ENCODE assay signal across 9 cellular contexts in the genomic region with DNA sequence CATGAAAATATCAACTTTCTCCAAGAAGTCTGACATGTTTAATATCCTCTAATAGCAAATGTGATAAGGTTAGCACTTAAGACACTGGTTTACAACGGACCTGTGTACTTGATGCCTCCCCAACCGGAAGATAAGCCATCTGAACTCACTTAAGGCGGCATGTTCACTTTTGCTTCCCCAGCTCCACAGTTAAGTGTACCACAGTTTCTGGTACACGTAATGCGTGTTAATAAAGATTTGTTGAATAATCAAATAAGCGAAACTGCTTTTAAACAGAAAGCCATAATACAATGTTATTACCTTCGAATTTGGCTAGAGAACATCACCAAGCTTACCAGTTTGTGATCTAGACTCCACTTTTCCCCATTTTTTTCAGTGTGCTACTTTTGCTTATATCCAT. TPM values are rescaled to one million over a fixed set of nuclear protein-coding genes. Genes with fewer than 3 reads are reported as not detected.
DNase-seq lines count a peak whose midpoint lies in the region; ATAC-seq and TF ChIP-seq lines count a peak whose summit lies in the region.
"Had no signal": no experiment of that assay in that cellular context is flagged by ENCODE, and none has a peak within 500 bp of the region (broad histone marks: within the 10 kb centered on the region; RNA-seq: fewer than 3 reads in every experiment).

No MANE protein-coding gene starts in this region.

- H3K9ac ChIP-seq in DND-41 (ENCODE audit: low read depth, low read length) (peak overlapping the region; percentile 100), neural cell (ENCODE audit: low read length) (peak overlapping the region; percentile 94)

- ATAC-seq in DND-41 (ENCODE audit: insufficient read depth, low read depth) (no peak), GM18868 (IDR thresholded peaks at IDR 0.05; ENCODE audit: unreplicated experiment) (no peak)

- no peak for TF ChIP-seq EP300 in neural cell (conservative IDR thresholded peaks at IDR 0.05; ENCODE audit: poor library complexity, severe bottlenecking)

- H3K9me3 ChIP-seq in DND-41 (ENCODE audit: insufficient read depth, low read length, severe bottlenecking) (no peaks in the 10 kb centered on the region), MG63 (no peaks in the 10 kb centered on the region), neural cell (ENCODE audit: low read length) (no peaks in the 10 kb centered on the region)

- intact Hi-C loops in lower leg skin (cut with DNase I; ENCODE audit: low total_unique reads): no loop called here

- H3K36me3 ChIP-seq in DND-41 (ENCODE audit: insufficient read depth, low read length) (no peaks in the 10 kb centered on the region; the same call in 1 of the 2 replicates), MG63 (no peaks in the 10 kb centered on the region), neural cell (ENCODE audit: insufficient read depth, low read length) (no peaks in the 10 kb centered on the region)

- 29 to 37% methylated on average over 7 of the region's 7 CpGs for WGBS in lower leg skin, 2 donors

- no peak for TF ChIP-seq CTCF in DND-41 (IDR thresholded peaks at IDR 0.05; ENCODE audit: borderline replicate concordance, extremely low read depth, low read length, poor library complexity, severe bottlenecking)
- no peak for TF ChIP-seq CTCF in neural cell (IDR thresholded peaks at IDR 0.05; ENCODE audit: poor library complexity, severe bottlenecking)
- no peak for TF ChIP-seq CTCF in lower leg skin (IDR thresholded peaks at IDR 0.05)

- DNase-seq in DND-41 (no peak), MG63 (no peak), cerebellar cortex (ENCODE audit: low spot score) (peak; percentile 59), SKM-1 treated with dmso at 0.1 percent for 144 hours (lab: John Stamatoyannopoulos, UW; ENCODE audit: unreplicated experiment) (no peak), lower leg skin (ENCODE audit: low spot score in 2 of 2) (no peak), cortex of kidney (lab: John Stamatoyannopoulos, UW) (no peak)

- H4K20me1 ChIP-seq in DND-41 (ENCODE audit: insufficient read depth, low read length) (peaks cover 23% of the 10 kb centered on the region), neural cell (ENCODE audit: insufficient read depth) (no peaks in the 10 kb centered on the region)

- H3K27ac ChIP-seq in DND-41 (ENCODE audit: low read length) (peak overlapping the region; percentile 83), neural cell (ENCODE audit: low read length) (peak overlapping the region; percentile 93)

- H3K4me1 ChIP-seq in DND-41 (ENCODE audit: insufficient read depth, low read length): peaks cover 32% of the 10 kb centered on the region

- H3K27me3 ChIP-seq in DND-41 (ENCODE audit: insufficient read depth, low read length, poor library complexity): no peaks in the 10 kb centered on the region
- H3K27me3 ChIP-seq in MG63: no peaks in the 10 kb centered on the region
- H3K27me3 ChIP-seq in neural cell (ENCODE audit: insufficient read depth, low read depth, low read length): no peaks in the 10 kb centered on the region

- H3K4me3 ChIP-seq in DND-41 (ENCODE audit: low read depth in 1 of 2, low read length in 2 of 2) (peak overlapping the region; percentile 50 to 61), MG63 (peak overlapping the region; percentile 97), neural cell (ENCODE audit: low read length) (peak overlapping the region; percentile 90), lower leg skin (ENCODE audit: low read depth, poor library complexity, severe bottlenecking) (no peak overlapping the region)

- H3K4me2 ChIP-seq in DND-41 (ENCODE audit: insufficient read depth, low read length) (peak overlapping the region; percentile 75), neural cell (ENCODE audit: low read length) (peak overlapping the region; percentile 90)

- H3K9me2 ChIP-seq in neural cell (ENCODE audit: insufficient read depth, low read length): no peaks in the 10 kb centered on the region

- no peaks in the 10 kb centered on the region for H3F3A ChIP-seq in neural cell (ENCODE audit: insufficient read depth, low read length, poor library complexity, severe bottlenecking)

- H2AFZ ChIP-seq in DND-41 (ENCODE audit: low read depth, low read length) (0 out of 2 replicates have a peak overlapping the region, but pooled peaks have one; percentile 32), neural cell (ENCODE audit: low read depth, low read length) (no peak overlapping the region)

- TF ChIP-seq POLR2A in lower leg skin (IDR thresholded peaks at IDR 0.05): no peak

- TF ChIP-seq RAD21 in neural cell (conservative IDR thresholded peaks at IDR 0.05): no peak

- H3K79me2 ChIP-seq in DND-41 (ENCODE audit: insufficient read depth, low read length) (peaks cover 53% of the 10 kb centered on the region), neural cell (replicated peaks; ENCODE audit: insufficient read depth, low read length) (peaks cover 35% of the 10 kb centered on the region)

TF ChIP-seq in neural cell, 6 proteins besides CTCF, POLR2A, EP300 and RAD21:
- no peak for TF ChIP-seq SMC3 (conservative IDR thresholded peaks at IDR 0.05; ENCODE audit: poor library complexity)
- no peak for TF ChIP-seq MXI1 (conservative IDR thresholded peaks at IDR 0.05; ENCODE audit: poor library complexity, severe bottlenecking)
- TF ChIP-seq TAF1 (IDR thresholded peaks at IDR 0.05; ENCODE audit: low read depth): no peak
- no peak for TF ChIP-seq EZH2 (IDR thresholded peaks at IDR 0.05; ENCODE audit: borderline replicate concordance, insufficient read depth, low read length, poor library complexity, severe bottlenecking)
- no peak for TF ChIP-seq POLR2AphosphoS5 (IDR thresholded peaks at IDR 0.05)
- TF ChIP-seq, protein P1, sequence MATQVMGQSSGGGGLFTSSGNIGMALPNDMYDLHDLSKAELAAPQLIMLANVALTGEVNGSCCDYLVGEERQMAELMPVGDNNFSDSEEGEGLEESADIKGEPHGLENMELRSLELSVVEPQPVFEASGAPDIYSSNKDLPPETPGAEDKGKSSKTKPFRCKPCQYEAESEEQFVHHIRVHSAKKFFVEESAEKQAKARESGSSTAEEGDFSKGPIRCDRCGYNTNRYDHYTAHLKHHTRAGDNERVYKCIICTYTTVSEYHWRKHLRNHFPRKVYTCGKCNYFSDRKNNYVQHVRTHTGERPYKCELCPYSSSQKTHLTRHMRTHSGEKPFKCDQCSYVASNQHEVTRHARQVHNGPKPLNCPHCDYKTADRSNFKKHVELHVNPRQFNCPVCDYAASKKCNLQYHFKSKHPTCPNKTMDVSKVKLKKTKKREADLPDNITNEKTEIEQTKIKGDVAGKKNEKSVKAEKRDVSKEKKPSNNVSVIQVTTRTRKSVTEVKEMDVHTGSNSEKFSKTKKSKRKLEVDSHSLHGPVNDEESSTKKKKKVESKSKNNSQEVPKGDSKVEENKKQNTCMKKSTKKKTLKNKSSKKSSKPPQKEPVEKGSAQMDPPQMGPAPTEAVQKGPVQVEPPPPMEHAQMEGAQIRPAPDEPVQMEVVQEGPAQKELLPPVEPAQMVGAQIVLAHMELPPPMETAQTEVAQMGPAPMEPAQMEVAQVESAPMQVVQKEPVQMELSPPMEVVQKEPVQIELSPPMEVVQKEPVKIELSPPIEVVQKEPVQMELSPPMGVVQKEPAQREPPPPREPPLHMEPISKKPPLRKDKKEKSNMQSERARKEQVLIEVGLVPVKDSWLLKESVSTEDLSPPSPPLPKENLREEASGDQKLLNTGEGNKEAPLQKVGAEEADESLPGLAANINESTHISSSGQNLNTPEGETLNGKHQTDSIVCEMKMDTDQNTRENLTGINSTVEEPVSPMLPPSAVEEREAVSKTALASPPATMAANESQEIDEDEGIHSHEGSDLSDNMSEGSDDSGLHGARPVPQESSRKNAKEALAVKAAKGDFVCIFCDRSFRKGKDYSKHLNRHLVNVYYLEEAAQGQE (IDR thresholded peaks at IDR 0.05; ENCODE audit: borderline replicate concordance): no peak

RNA-seq across cellular contexts. Expression of a gene that starts 1.4 kb away (rescaled TPM):
- total RNA-seq in MG63 (2014; rRNA removed; shearing (Covaris generic); ENCODE audit: low replicate concordance): 11.6 and 17.7 TPM in 2 replicates
- 35.8 and 44.0 TPM in 2 replicates for polyA plus RNA-seq in neural cell
- polyA minus RNA-seq in neural cell: 64.8 and 65.3 TPM in 2 replicates
- total RNA-seq in lower leg skin: 10 to 100 TPM; 32.2 to 57.7 (median 46.9) TPM

RNA-seq across cellular contexts. Expression of a gene that starts 36.5 kb away (rescaled TPM):
- not detected in 2 replicates for total RNA-seq in MG63 (2014; rRNA removed; shearing (Covaris generic); ENCODE audit: low replicate concordance)
- polyA plus RNA-seq in neural cell: 0.41 and 0.64 TPM in 2 replicates
- polyA minus RNA-seq in neural cell: 0.97 and 1.4 TPM in 2 replicates
- total RNA-seq in lower leg skin: 1 to 10 TPM in 2 of 4 donors, under 1 TPM in 2; 0.72 to 1.3 (median 0.89) TPM
- total RNA-seq: NCI-H460 had no signal
